ENCODE assay signal across 8 cellular contexts in genomic region chr6:31702421-31702818, GRCh38. TPM values are rescaled to one million over a fixed set of nuclear protein-coding genes. Genes with fewer than 3 reads are reported as not detected.
DNase-seq lines count a peak whose midpoint lies in the region; ATAC-seq and TF ChIP-seq lines count a peak whose summit lies in the region.

No MANE protein-coding gene starts in this region.

- intact Hi-C loops in ascending aorta (cut with DNase I) = loop anchor here (2.0 kb wide), 2 partner anchors 34 to 160 kb away; partner anchors contain the start of genes CLIC1 and NEU1

- TF ChIP-seq CTCF in ascending aorta (IDR thresholded peaks at IDR 0.05) = no peak

- H3K36me3 ChIP-seq in BLaER1 (peaks cover 35% of the 10 kb centered on the region), ascending aorta (peaks cover 12 to 20% of the 10 kb centered on the region in 2 donors)

- H3K27me3 Mint-ChIP-seq in IgD-negative memory B cell = no peaks in the 10 kb centered on the region
- H3K27me3 Mint-ChIP-seq in immature natural killer cell (ENCODE audit: low read depth in 3 of 3) = peaks cover 3 to 8% (median 3%) of the 10 kb centered on the region in 3 donors

- ATAC-seq in stimulated activated effector memory CD8-positive, alpha-beta T cell treated with anti-CD3 and anti-CD28 coated beads, Interleukin-12 subunit alpha, Interleukin-12 subunit beta, amount 100 ng/mL, for 72 hours = peak; percentile 27
- ATAC-seq in GM21390 (IDR thresholded peaks at IDR 0.05; ENCODE audit: unreplicated experiment) = no peak

- H3K4me3 ChIP-seq in BLaER1 (peak overlapping the region; percentile 83), ascending aorta (peak overlapping the region; percentile 72 to 78)

- H3K4me1 Mint-ChIP-seq in IgD-negative memory B cell (peaks cover 5 to 22% (median 13%) of the 10 kb centered on the region in 3 donors), immature natural killer cell (peaks cover 39 to 40% of the 10 kb centered on the region in 2 donors)
- H3K4me1 Mint-ChIP-seq in stimulated activated effector memory CD8-positive, alpha-beta T cell treated with anti-CD3 and anti-CD28 coated beads, Interleukin-12 subunit alpha, Interleukin-12 subunit beta, amount 100 ng/mL, for 72 hours = peaks cover 33% of the 10 kb centered on the region

- no peaks in the 10 kb centered on the region for H3K9me3 Mint-ChIP-seq in IgD-negative memory B cell
- no peaks in the 10 kb centered on the region for H3K9me3 Mint-ChIP-seq in immature natural killer cell
- no peaks in the 10 kb centered on the region for H3K9me3 Mint-ChIP-seq in stimulated activated effector memory CD8-positive, alpha-beta T cell treated with anti-CD3 and anti-CD28 coated beads, Interleukin-12 subunit alpha, Interleukin-12 subunit beta, amount 100 ng/mL, for 72 hours

- H3K27ac ChIP-seq in BLaER1 = peak overlapping the region; percentile 91
- H3K27ac ChIP-seq in ascending aorta = peak overlapping the region; percentile 92 to 97

- peak overlapping the region; percentile 92 for H3K9ac ChIP-seq in BLaER1

- no peaks in the 10 kb centered on the region for H3K36me3 Mint-ChIP-seq in IgD-negative memory B cell
- peaks cover 0 to 7% (median 0%) of the 10 kb centered on the region in 3 donors for H3K36me3 Mint-ChIP-seq in immature natural killer cell
- peaks cover 50% of the 10 kb centered on the region for H3K36me3 Mint-ChIP-seq in stimulated activated effector memory CD8-positive, alpha-beta T cell treated with anti-CD3 and anti-CD28 coated beads, Interleukin-12 subunit alpha, Interleukin-12 subunit beta, amount 100 ng/mL, for 72 hours

- no peaks in the 10 kb centered on the region for H3K27me3 ChIP-seq in BLaER1
- H3K27me3 ChIP-seq in ascending aorta = no peaks in the 10 kb centered on the region

- H4K20me1 ChIP-seq in BLaER1 = peaks cover 10% of the 10 kb centered on the region

- DNase-seq in ascending aorta (ENCODE audit: low spot score in 2 of 2) (no peak), immature natural killer cell (no peak), RPMI8226 (no peak), Ammon's horn (ENCODE audit: low spot score) (no peak)
- no peak for DNase-seq in stimulated activated effector memory CD8-positive, alpha-beta T cell treated with anti-CD3 and anti-CD28 coated beads, Interleukin-12 subunit alpha, Interleukin-12 subunit beta, amount 100 ng/mL, for 72 hours (ENCODE audit: low spot score in 2 of 2)

- H3K4me3 Mint-ChIP-seq in IgD-negative memory B cell (peak overlapping the region; percentile 82 to 99 (median 98)), immature natural killer cell (peak overlapping the region; percentile 94 to 99 (median 96))
- peak overlapping the region; percentile 94 for H3K4me3 Mint-ChIP-seq in stimulated activated effector memory CD8-positive, alpha-beta T cell treated with anti-CD3 and anti-CD28 coated beads, Interleukin-12 subunit alpha, Interleukin-12 subunit beta, amount 100 ng/mL, for 72 hours

- H3K4me2 ChIP-seq in BLaER1 = peak overlapping the region; percentile 91

- no peaks in the 10 kb centered on the region for H3K9me3 ChIP-seq in BLaER1
- H3K9me3 ChIP-seq in ascending aorta = no peaks in the 10 kb centered on the region

- H3K27ac Mint-ChIP-seq in IgD-negative memory B cell (peak overlapping the region; percentile 81 to 98 (median 98)), immature natural killer cell (peak overlapping the region; percentile 95 to 99 (median 98))
- H3K27ac Mint-ChIP-seq in stimulated activated effector memory CD8-positive, alpha-beta T cell treated with anti-CD3 and anti-CD28 coated beads, Interleukin-12 subunit alpha, Interleukin-12 subunit beta, amount 100 ng/mL, for 72 hours = peak overlapping the region; percentile 95

- H3K4me1 ChIP-seq in BLaER1 (peaks cover 42% of the 10 kb centered on the region), ascending aorta (peaks cover 13 to 21% of the 10 kb centered on the region in 2 donors)

RNA-seq across cellular contexts. Expression of gene ABHD16A, which starts 0.7 kb away (rescaled TPM):
- polyA plus RNA-seq in IgD-negative memory B cell (40.1 TPM), immature natural killer cell (10 to 100 TPM; 43.6 to 53.7 (median 47.0) TPM)
- total RNA-seq in ascending aorta = 28.0 TPM

RNA-seq across cellular contexts. Expression of gene LY6G6F, which starts 4.2 kb away (rescaled TPM):
- polyA plus RNA-seq in IgD-negative memory B cell (0.95 TPM), immature natural killer cell (1 to 10 TPM in 1 of 3 donors, not detected in 2; 2.5 TPM)
- not detected for total RNA-seq in ascending aorta

RNA-seq across cellular contexts. Expression of gene LY6G6D, which starts 12.7 kb away (rescaled TPM):
- polyA plus RNA-seq in IgD-negative memory B cell (not detected), immature natural killer cell (not detected)
- not detected for total RNA-seq in ascending aorta

RNA-seq across cellular contexts. Expression of gene LY6G6C, which starts 19.1 kb away (rescaled TPM):
- not detected for polyA plus RNA-seq in IgD-negative memory B cell
- not detected for total RNA-seq in ascending aorta
- not detected for polyA plus RNA-seq in immature natural killer cell

RNA-seq across cellular contexts. Expression of gene MPIG6B, which starts 20.8 kb away (rescaled TPM):
- polyA plus RNA-seq in IgD-negative memory B cell (1.8 TPM), immature natural killer cell (10 to 100 TPM in 1 of 3 donors, 1 to 10 TPM in 2; 2.6 to 10.9 (median 6.3) TPM)
- not detected for total RNA-seq in ascending aorta
